Comparison of ENCODE assay signal across 6 cellular contexts in the genomic region with DNA sequence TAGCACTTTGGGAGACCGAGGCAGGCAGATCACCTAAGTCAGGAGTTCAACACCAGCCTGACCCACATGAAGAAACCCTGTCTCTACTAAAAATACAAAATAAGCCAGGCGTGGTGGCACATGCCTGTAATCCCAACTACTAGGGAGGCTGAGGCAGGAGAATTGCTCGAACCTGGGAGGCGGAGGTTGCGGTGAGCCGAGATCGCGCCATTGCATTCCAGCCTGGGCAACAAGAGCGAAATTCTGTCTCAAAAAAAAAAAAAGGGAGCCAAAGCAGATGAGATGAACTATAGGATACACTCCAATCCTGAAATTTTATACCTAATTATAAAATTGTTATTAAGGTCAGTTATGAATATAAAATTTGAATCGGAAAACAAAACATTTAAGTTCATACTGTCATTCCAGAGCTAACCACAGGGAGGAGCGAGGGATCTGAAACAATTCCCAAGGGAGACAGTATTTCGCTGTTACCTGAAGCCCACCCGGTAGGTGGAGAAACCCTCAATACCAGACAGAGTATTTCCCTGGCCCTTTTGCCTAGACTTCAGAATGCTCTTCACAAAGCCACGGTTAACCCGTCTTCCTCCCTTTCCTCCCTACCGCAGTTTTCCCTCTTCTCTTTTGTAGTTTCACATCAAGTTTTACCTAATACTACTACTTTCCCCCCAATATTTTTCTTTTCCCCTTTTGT. TPM values are rescaled to one million over a fixed set of nuclear protein-coding genes. Genes with fewer than 3 reads are reported as not detected.
A peak's percentile ranks its signal among the peaks of the same experiment; 100 is the strongest.
DNase-seq lines count a peak whose midpoint lies in the region; TF ChIP-seq lines count a peak whose summit lies in the region.

No MANE protein-coding gene starts in this region.

- H3K4me3 ChIP-seq in Caco-2 (ENCODE audit: low read depth, low read length), result peak overlapping the region; percentile 68
- H3K4me3 ChIP-seq in Loucy (ENCODE audit: low read length, poor library complexity, severe bottlenecking), result peak overlapping the region; percentile 99

- no peaks in the 10 kb centered on the region for H3K9me3 Mint-ChIP-seq in Caco-2 (ENCODE audit: unreplicated experiment)
- H3K9me3 Mint-ChIP-seq in activated naive CD8-positive, alpha-beta T cell treated with anti-CD3 and anti-CD28 coated beads for 36 hours, result peaks cover 2% of the 10 kb centered on the region

- H3K9me3 ChIP-seq in Caco-2, result no peaks in the 10 kb centered on the region
- no peaks in the 10 kb centered on the region for H3K9me3 ChIP-seq in Loucy (ENCODE audit: insufficient read depth, low read depth, low read length)

- TF ChIP-seq CTCF in Caco-2 (IDR thresholded peaks at IDR 0.05; ENCODE audit: insufficient read depth in 1 of 2, low read depth in 1 of 2, low read length in 1 of 2, severe bottlenecking in 1 of 2, unreplicated experiment in 1 of 2), result peak; percentile 57 to 81
- TF ChIP-seq CTCF in Loucy (conservative IDR thresholded peaks at IDR 0.05; ENCODE audit: low read length), result peak; percentile 49

- H3K4me2 ChIP-seq in Loucy (ENCODE audit: low read depth, low read length, poor library complexity, severe bottlenecking), result peak overlapping the region; percentile 85

- CTCF ChIA-PET in Caco-2 (lab: Charles Lee), result interaction anchor here (0.7 to 3.4 kb wide), 3 partner anchors 21 to 274 kb away, joined by 3 to 36 read pairs (median 5); a partner anchor contains a TSS

- H3K9ac ChIP-seq in Loucy (ENCODE audit: low read depth, low read length, poor library complexity, severe bottlenecking), result peak overlapping the region; percentile 79

- peaks cover 55% of the 10 kb centered on the region for H3K36me3 Mint-ChIP-seq in Caco-2 (ENCODE audit: insufficient read depth, unreplicated experiment)
- H3K36me3 Mint-ChIP-seq in activated naive CD8-positive, alpha-beta T cell treated with anti-CD3 and anti-CD28 coated beads for 36 hours, result peaks cover 29% of the 10 kb centered on the region

- DNase-seq in Caco-2 (peak; percentile 66 to 72), lung microvascular endothelial cell (ENCODE audit: low read depth in 2 of 2) (peak; percentile 74 to 84), UCSD-AML1 (lab: John Stamatoyannopoulos, UW; ENCODE audit: unreplicated experiment) (no peak), cerebellum (ENCODE audit: low spot score) (no peak)
- no peak for DNase-seq in activated naive CD8-positive, alpha-beta T cell treated with anti-CD3 and anti-CD28 coated beads for 36 hours

- peak overlapping the region; percentile 68 for H3K27ac Mint-ChIP-seq in Caco-2 (ENCODE audit: unreplicated experiment)
- peak overlapping the region; percentile 79 for H3K27ac Mint-ChIP-seq in activated naive CD8-positive, alpha-beta T cell treated with anti-CD3 and anti-CD28 coated beads for 36 hours

- H4K20me1 ChIP-seq in Loucy (ENCODE audit: insufficient read depth, low read length, poor library complexity, severe bottlenecking), result peaks cover 58% of the 10 kb centered on the region

- H3K36me3 ChIP-seq in Caco-2 (ENCODE audit: control insufficient read depth, insufficient read depth, low read length) (no peaks in the 10 kb centered on the region), Loucy (ENCODE audit: insufficient read depth, low read length) (no peaks in the 10 kb centered on the region)

- no peaks in the 10 kb centered on the region for H3F3A ChIP-seq in Loucy (ENCODE audit: low read depth)

- H3K27me3 ChIP-seq in Caco-2 (replicated peaks; ENCODE audit: control insufficient read depth, insufficient read depth, low read length) (no peaks in the 10 kb centered on the region), Loucy (ENCODE audit: insufficient read depth, low read length, poor library complexity, severe bottlenecking) (no peaks in the 10 kb centered on the region)

- peak overlapping the region; percentile 84 for H3K4me3 Mint-ChIP-seq in Caco-2 (ENCODE audit: unreplicated experiment)
- peak overlapping the region; percentile 94 for H3K4me3 Mint-ChIP-seq in activated naive CD8-positive, alpha-beta T cell treated with anti-CD3 and anti-CD28 coated beads for 36 hours

- no peak overlapping the region for H2AFZ ChIP-seq in Loucy (ENCODE audit: low read length)

- BruUV-seq in Caco-2 (replicated peaks; lab: Mats Ljungman, UMichigan), result no TSS peak

- H3K79me2 ChIP-seq in Loucy (ENCODE audit: insufficient read depth, low read length), result peaks cover 65% of the 10 kb centered on the region

- intact Hi-C loops in Caco-2 (cut with micrococcal nuclease; ENCODE audit: unreplicated experiment), result loop anchor here (10.0 kb wide), 2 partner anchors 87 to 217 kb away; a partner anchor contains a TSS

- H3K4me1 Mint-ChIP-seq in Caco-2 (ENCODE audit: low read depth, unreplicated experiment), result peaks cover 30% of the 10 kb centered on the region
- H3K4me1 Mint-ChIP-seq in activated naive CD8-positive, alpha-beta T cell treated with anti-CD3 and anti-CD28 coated beads for 36 hours, result peaks cover 28% of the 10 kb centered on the region

- H3K4me1 ChIP-seq in Caco-2 (peaks cover 26% of the 10 kb centered on the region), Loucy (ENCODE audit: insufficient read depth, low read length, poor library complexity, severe bottlenecking) (peaks cover 45% of the 10 kb centered on the region)

- no peaks in the 10 kb centered on the region for H3K27me3 Mint-ChIP-seq in Caco-2 (ENCODE audit: insufficient read depth, unreplicated experiment)
- peaks cover 4% of the 10 kb centered on the region for H3K27me3 Mint-ChIP-seq in activated naive CD8-positive, alpha-beta T cell treated with anti-CD3 and anti-CD28 coated beads for 36 hours

- POLR2A ChIA-PET in Caco-2 (lab: Charles Lee), result interaction anchor here (0.6 to 3.1 kb wide), 2 partner anchors 21 to 29 kb away, joined by 5 to 63 read pairs; a partner anchor contains a TSS

- H3K9me2 ChIP-seq in Loucy (replicated peaks; ENCODE audit: low read depth, low read length), result no peaks in the 10 kb centered on the region

RNA-seq across cellular contexts. Expression of a gene that starts 1.4 kb away (rescaled TPM):
- 140 and 149 TPM in 2 replicates for total RNA-seq in Caco-2 (2022)
- total RNA-seq in activated naive CD8-positive, alpha-beta T cell treated with anti-CD3 and anti-CD28 coated beads for 36 hours, result 100 to 1,000 TPM; 172 to 176 TPM
- 74.8 and 78.8 TPM in 2 replicates for total RNA-seq in lung microvascular endothelial cell
- total RNA-seq in cerebellum, result 37.5 TPM

RNA-seq across cellular contexts. Expression of a gene that starts 20.5 kb away (rescaled TPM):
- 148 and 169 TPM in 2 replicates for total RNA-seq in Caco-2 (2022)
- total RNA-seq in activated naive CD8-positive, alpha-beta T cell treated with anti-CD3 and anti-CD28 coated beads for 36 hours, result 10 to 100 TPM; 57.0 to 62.5 TPM
- 71.9 and 79.0 TPM in 2 replicates for total RNA-seq in lung microvascular endothelial cell
- 65.9 TPM for total RNA-seq in cerebellum

RNA-seq across cellular contexts. Expression of a gene that starts 27.4 kb away (rescaled TPM):
- total RNA-seq in Caco-2 (2022) (18.2 and 19.2 TPM in 2 replicates), lung microvascular endothelial cell (4.8 and 7.1 TPM in 2 replicates), cerebellum (9.9 TPM)
- 1 to 10 TPM; 8.3 to 9.9 TPM for total RNA-seq in activated naive CD8-positive, alpha-beta T cell treated with anti-CD3 and anti-CD28 coated beads for 36 hours

RNA-seq across cellular contexts. Expression of a gene that starts 34.2 kb away (rescaled TPM):
- total RNA-seq in Caco-2 (2022), result 47.8 and 53.9 TPM in 2 replicates
- 1 to 10 TPM; 7.4 to 9.9 TPM for total RNA-seq in activated naive CD8-positive, alpha-beta T cell treated with anti-CD3 and anti-CD28 coated beads for 36 hours
- total RNA-seq in lung microvascular endothelial cell, result not detected in 2 replicates
- not detected for total RNA-seq in cerebellum

RNA-seq across cellular contexts. Expression of a gene that starts 37.5 kb away (rescaled TPM):
- total RNA-seq in Caco-2 (2022) (98.7 and 108 TPM in 2 replicates), lung microvascular endothelial cell (97.9 and 106 TPM in 2 replicates), cerebellum (42.2 TPM)
- total RNA-seq in activated naive CD8-positive, alpha-beta T cell treated with anti-CD3 and anti-CD28 coated beads for 36 hours, result 10 to 100 TPM; 88.1 to 96.0 TPM

Comparison
In these comparisons a context has a peak if more than half of its experiments do, and no peak if none do; other contexts are left out.
1. DNase-seq: peak in Caco-2 (2 of 2) and lung microvascular endothelial cell (2 of 2); none in activated naive CD8-positive, alpha-beta T cell treated with anti-CD3 and anti-CD28 coated beads for 36 hours (single experiment), UCSD-AML1 (single experiment) and cerebellum (single experiment).